ENCODE assay signal across 19 cellular contexts in the genomic region with DNA sequence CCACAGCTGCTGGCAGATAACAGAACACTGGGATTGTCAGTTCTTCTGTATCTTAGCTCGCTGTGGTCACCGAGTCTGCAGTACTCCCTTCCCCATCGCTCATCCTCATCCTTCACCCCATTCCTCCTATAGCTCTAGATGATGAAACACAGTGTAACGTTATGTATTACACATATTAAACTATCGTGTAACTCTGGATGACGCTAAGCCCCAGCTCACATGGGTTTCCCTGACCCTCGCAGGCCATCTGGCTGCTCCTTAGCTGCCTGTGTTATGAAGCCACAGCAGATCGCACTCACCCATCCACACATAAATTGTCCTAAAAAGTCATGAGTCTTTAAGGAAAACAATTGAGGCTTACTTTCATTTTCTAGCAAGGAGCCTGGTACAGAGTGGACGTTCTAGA. TPM values are rescaled to one million over a fixed set of nuclear protein-coding genes. Genes with fewer than 3 reads are reported as not detected.
DNase-seq lines count a peak whose midpoint lies in the region; ATAC-seq, FAIRE-seq and TF ChIP-seq lines count a peak whose summit lies in the region.
"Had no signal": no experiment of that assay in that cellular context is flagged by ENCODE, and none has a peak within 500 bp of the region (broad histone marks: within the 10 kb centered on the region; RNA-seq: fewer than 3 reads in every experiment).

No MANE protein-coding gene starts in this region.

- no peak for FAIRE-seq in K562 (lab: Jason Lieb, UNC)

- no peak overlapping the region for H3K23ac ChIP-seq in neuronal stem cell (ENCODE audit: low read depth, low read length, poor library complexity)

- peaks cover 0 to 4% of the 10 kb centered on the region in 2 donors for H3K9me3 Mint-ChIP-seq in activated T-cell treated with anti-CD3 and anti-CD28 coated beads, Interleukin-2, amount 50 U/mL, for 72 hours

- TF ChIP-seq CTCF in HEK293 (tag by site-specific recombination; IDR thresholded peaks at IDR 0.05) (no peak), K562 (IDR thresholded peaks at IDR 0.05 in 2 of 3, conservative IDR thresholded peaks at IDR 0.05 in 1 of 3; ENCODE audit: insufficient read depth in 2 of 3, low read depth in 1 of 3, low read length in 3 of 3) (no peak), GM10266 (IDR thresholded peaks at IDR 0.05; ENCODE audit: control insufficient read depth, insufficient read depth, low read depth, missing control alignments) (no peak)

- H4K20me1 ChIP-seq in K562 (replicated peaks; ENCODE audit: control insufficient read depth, insufficient read depth, low read length): no peaks in the 10 kb centered on the region

- no peaks in the 10 kb centered on the region for H3K4me1 Mint-ChIP-seq in activated T-cell treated with anti-CD3 and anti-CD28 coated beads, Interleukin-2, amount 50 U/mL, for 72 hours (ENCODE audit: low read depth)

- no peak overlapping the region for H2BK5ac ChIP-seq in neuronal stem cell (ENCODE audit: low read length)

- no TSS peak for BruUV-seq in K562 (replicated peaks; lab: Mats Ljungman, UMichigan)

- WGBS in K562 (ENCODE audit: insufficient coverage, low coverage, missing lambda C conversion rate): 2% methylated on average over 9 of the region's 9 CpGs
- no CpG with 5 or more reads among the region's 9 CpGs for WGBS in neuronal stem cell (ENCODE audit: extremely low coverage in 2 of 2, insufficient read length in 2 of 2, insufficient replicate concordance in 1 of 2), 2 donors

- H3K27me3 Mint-ChIP-seq in activated T-cell treated with anti-CD3 and anti-CD28 coated beads, Interleukin-2, amount 50 U/mL, for 72 hours (ENCODE audit: low read depth): no peaks in the 10 kb centered on the region

- POLR2A ChIA-PET in HEK293 (lab: Yijun Ruan, JAX): no interaction called here
- POLR2A ChIA-PET in K562 (lab: Yijun Ruan, JAX): interaction anchor here (0.8 to 1.0 kb wide), 2 partner anchors 9 to 10 kb away, joined by 3 read pairs; no protein-coding TSS in a partner anchor

- H2BK15ac ChIP-seq in neuronal stem cell (ENCODE audit: low read length): no peak overlapping the region

- no peak overlapping the region for H2AK5ac ChIP-seq in neuronal stem cell (ENCODE audit: low read depth, low read length)

- no peaks in the 10 kb centered on the region for H3K79me2 ChIP-seq in K562 (ENCODE audit: control insufficient read depth, insufficient read depth, low read length)

- no peak for TF ChIP-seq POLR2A in K562 (conservative IDR thresholded peaks at IDR 0.05)

- H3K9me1 ChIP-seq in K562 (ENCODE audit: control insufficient read depth, insufficient read depth, low read length): no peaks in the 10 kb centered on the region

- H3K4ac ChIP-seq in neuronal stem cell (ENCODE audit: low read length): no peak overlapping the region

- no peak overlapping the region for H2BK120ac ChIP-seq in neuronal stem cell (ENCODE audit: low read depth, low read length)

- H3K18ac ChIP-seq in neuronal stem cell (ENCODE audit: low read length): peak overlapping the region; percentile 55

- H3K27ac ChIP-seq in HEK293 (ENCODE audit: extremely low read depth, low read depth, low read length): no peak overlapping the region
- no peak overlapping the region for H3K27ac ChIP-seq in K562 (ENCODE audit: extremely low read depth, low read depth, low read length)
- H3K27ac ChIP-seq in neuronal stem cell (replicated peaks; ENCODE audit: low read length): no peak overlapping the region
- H3K27ac ChIP-seq: C4-2B had no signal

- TF ChIP-seq EP300 in K562 (IDR thresholded peaks at IDR 0.05; ENCODE audit: low read length): no peak; the same call in 1 of the 2 replicates

- H3K4me3 ChIP-seq in HEK293 (ENCODE audit: low read depth, low read length) (no peak overlapping the region), K562 (no peak overlapping the region), neuronal stem cell (ENCODE audit: low read length in 2 of 2) (no peak overlapping the region)

- H3K9me3 ChIP-seq in HEK293 (ENCODE audit: control insufficient read depth, insufficient read depth, low read depth, low read length) (no peaks in the 10 kb centered on the region), K562 (replicated peaks; ENCODE audit: control insufficient read depth, insufficient read depth, low read depth, low read length) (no peaks in the 10 kb centered on the region), neuronal stem cell (replicated peaks in 1 of 2; ENCODE audit: control insufficient read depth in 2 of 2, insufficient read depth in 1 of 2, low read depth in 1 of 2, low read length in 2 of 2) (no peaks in the 10 kb centered on the region)

- H3K27me3 ChIP-seq in K562 (ENCODE audit: control insufficient read depth in 2 of 2, insufficient read depth in 2 of 2, low read length in 2 of 2) (no peaks in the 10 kb centered on the region; a peak in 1 of 5 replicates), neuronal stem cell (ENCODE audit: control insufficient read depth in 3 of 3, insufficient read depth in 3 of 3, low read depth in 1 of 3, low read length in 3 of 3) (no peaks in the 10 kb centered on the region)

- CTCF ChIA-PET in HEK293 (lab: Yijun Ruan, JAX) (no interaction called here), K562 (lab: Yijun Ruan, JAX; ENCODE audit: low intra/inter-chr PET ratio) (no interaction called here)

- ATAC-seq in K562: peak; percentile 73
- ATAC-seq in activated T-cell treated with anti-CD3 and anti-CD28 coated beads, Interleukin-2, amount 50 U/mL, for 72 hours (replicated peaks in 1 of 2): no peak
- no peak for ATAC-seq in GM21515 (IDR thresholded peaks at IDR 0.05; ENCODE audit: unreplicated experiment)

- H3K27ac Mint-ChIP-seq in activated T-cell treated with anti-CD3 and anti-CD28 coated beads, Interleukin-2, amount 50 U/mL, for 72 hours: no peak overlapping the region

- DNase-seq in NCI-H524 treated with DMSO at 0.1 percent for 48 hours (lab: John Stamatoyannopoulos, UW) (peak; percentile 61), K562 (ENCODE audit: extremely low read depth in 1 of 4, low spot score in 3 of 4) (peak in 1 of 4 experiments; percentile 6), neuronal stem cell (ENCODE audit: low spot score) (no peak), GM10266 (ENCODE audit: extremely low spot score) (no peak), NCI-H2081 treated with DMSO at 0.1 percent for 48 hours (lab: John Stamatoyannopoulos, UW) (no peak)
- DNase-seq in activated T-cell treated with anti-CD3 and anti-CD28 coated beads, Interleukin-2, amount 50 U/mL, for 72 hours: no peak
- DNase-seq: DMS153, Kasumi-1, NCI-H1417 treated with DMSO at 0.1 percent for 48 hours, NCI-H2029, NCI-H526, SW 1271 had no signal

- H3K9ac ChIP-seq in K562 (ENCODE audit: insufficient read depth in 1 of 2, low read depth in 2 of 2, low read length in 2 of 2): no peak overlapping the region
- no peak overlapping the region for H3K9ac ChIP-seq in neuronal stem cell (ENCODE audit: low read depth, low read length, poor library complexity)

- H3K79me1 ChIP-seq in neuronal stem cell (ENCODE audit: low read depth, low read length): no peaks in the 10 kb centered on the region

- no peak overlapping the region for H4K91ac ChIP-seq in neuronal stem cell (ENCODE audit: low read depth, low read length, poor library complexity)

- H3K14ac ChIP-seq in neuronal stem cell (ENCODE audit: low read length): no peak overlapping the region

- intact Hi-C loops in K562 (cut with micrococcal nuclease): no loop called here

- no peak overlapping the region for H2BK12ac ChIP-seq in neuronal stem cell (ENCODE audit: low read length)

- 0 out of 2 replicates have a peak overlapping the region, but pooled peaks have one; percentile 6 for H3K4me2 ChIP-seq in K562 (ENCODE audit: insufficient read depth, low read length)
- no peak overlapping the region for H3K4me2 ChIP-seq in neuronal stem cell (ENCODE audit: insufficient read depth, low read length, poor library complexity, severe bottlenecking)

- TF ChIP-seq RAD21 in K562 (CRISPR knock-in tag; conservative IDR thresholded peaks at IDR 0.05 in 1 of 2, IDR thresholded peaks at IDR 0.05 in 1 of 2): no peak

- in situ Hi-C loops in K562 (cut with MboI): no loop called here

- no peaks in the 10 kb centered on the region for H3K36me3 ChIP-seq in HEK293 (ENCODE audit: control insufficient read depth in 2 of 2, insufficient read depth in 1 of 2, low read length in 2 of 2)
- H3K36me3 ChIP-seq in K562 (ENCODE audit: control insufficient read depth, insufficient read depth, low read length): no peaks in the 10 kb centered on the region
- no peaks in the 10 kb centered on the region for H3K36me3 ChIP-seq in neuronal stem cell (replicated peaks in 1 of 2; ENCODE audit: control insufficient read depth in 2 of 2, insufficient read depth in 2 of 2, low read length in 2 of 2)

- peaks cover 0 to 2% of the 10 kb centered on the region in 2 donors for H3K36me3 Mint-ChIP-seq in activated T-cell treated with anti-CD3 and anti-CD28 coated beads, Interleukin-2, amount 50 U/mL, for 72 hours (ENCODE audit: insufficient read depth in 2 of 2)

- H4K8ac ChIP-seq in neuronal stem cell (ENCODE audit: low read depth, low read length): no peak overlapping the region

- no peaks in the 10 kb centered on the region for H3K4me1 ChIP-seq in HEK293 (ENCODE audit: control insufficient read depth, insufficient read depth, low read length)
- H3K4me1 ChIP-seq in K562 (replicated peaks in 1 of 2; ENCODE audit: control insufficient read depth in 2 of 2, insufficient read depth in 2 of 2, low read length in 2 of 2): no peaks in the 10 kb centered on the region
- peaks cover 5 to 9% of the 10 kb centered on the region in 2 donors for H3K4me1 ChIP-seq in neuronal stem cell (ENCODE audit: control insufficient read depth in 2 of 2, insufficient read depth in 1 of 2, low read depth in 1 of 2, low read length in 2 of 2)

- no peak overlapping the region for H2AFZ ChIP-seq in K562 (ENCODE audit: low read depth, low read length)
- H2AFZ ChIP-seq in neuronal stem cell (ENCODE audit: low read length): no peak overlapping the region

- no peak overlapping the region for H3K4me3 Mint-ChIP-seq in activated T-cell treated with anti-CD3 and anti-CD28 coated beads, Interleukin-2, amount 50 U/mL, for 72 hours

RNA-seq across cellular contexts. Expression of gene PCP4, which starts 24.5 kb away (rescaled TPM):
- total RNA-seq in K562 (2011; cell fraction: chromatin; rRNA removed; ENCODE audit: low replicate concordance): not detected in 2 replicates
- total RNA-seq in K562 (2011; cell fraction: nucleolus; rRNA removed): not detected in 2 replicates
- not detected in 2 replicates for total RNA-seq in K562 (2011; cell fraction: nucleoplasm; rRNA removed)
- not detected in 2 replicates for total RNA-seq in K562 (2014; rRNA removed)
- not detected in 2 replicates for total RNA-seq in K562 (2014; rRNA removed; fragmentation: Illumina TruSeq; extraction: Trizol)
- total RNA-seq in K562 (2015; rRNA removed; fragmentation: Illumina TruSeq; extraction: Trizol): not detected in 2 replicates
- not detected in 2 replicates for total RNA-seq in K562 (2021)
- not detected in 2 replicates for polyA plus RNA-seq in K562 (2011; rRNA removed)
- polyA plus RNA-seq in K562 (2011; cell fraction: cytosol; rRNA removed): not detected in 2 replicates
- polyA plus RNA-seq in K562 (2011; cell fraction: nucleus; rRNA removed): not detected in 2 replicates
- not detected in 2 replicates for polyA plus RNA-seq in K562 (2012)
- polyA plus RNA-seq in K562 (2014; fragmentation: Illumina TruSeq; extraction: Trizol): not detected in 2 replicates
- not detected for polyA plus RNA-seq in K562 (2014; fragmentation: Nextera tagmentation; extraction: Ambion mirVana)
- not detected in 2 replicates for polyA plus RNA-seq in K562 (2014; rRNA removed)
- not detected in 2 replicates for polyA minus RNA-seq in K562 (2011; rRNA and poly(A)+ RNA removed)
- polyA minus RNA-seq in K562 (2011; cell fraction: cytosol; rRNA and poly(A)+ RNA removed): not detected in 2 replicates
- polyA minus RNA-seq in K562 (2011; cell fraction: nucleus; rRNA and poly(A)+ RNA removed): not detected in 2 replicates
- 16.7 TPM for polyA plus RNA-seq in neuronal stem cell (2013, experiment 1 of 2)
- 16.6 TPM for polyA plus RNA-seq in neuronal stem cell (2013, experiment 2 of 2)
- not detected for total RNA-seq in activated T-cell treated with anti-CD3 and anti-CD28 coated beads, Interleukin-2, amount 50 U/mL, for 72 hours
- total RNA-seq: A673, H4, HT-29, SK-MEL-5 had no signal

Comparison
In these comparisons a context has a peak if more than half of its experiments do, and no peak if none do; other contexts are left out.
1. Of the 44 proteins assayed by ChIP-seq in both K562 and HEK293: peak only in K562: ZNF175 and ZNF449; only in HEK293: PRDM10 and ZBTB17; in both: none; in neither: 40.